ENCODE assay signal across 27 cellular contexts in genomic region chr3:100970537-100970936, GRCh38. TPM values are rescaled to one million over a fixed set of nuclear protein-coding genes. Genes with fewer than 3 reads are reported as not detected.
"Had no signal": no experiment of that assay in that cellular context is flagged by ENCODE, and none has a peak within 500 bp of the region (broad histone marks: within the 10 kb centered on the region; RNA-seq: fewer than 3 reads in every experiment).

No MANE protein-coding gene starts in this region.

- H3K36me3 Mint-ChIP-seq: activated naive CD4-positive, alpha-beta T cell treated with anti-CD3 and anti-CD28 coated beads, Interleukin-2, amount 10 ng/mL, durations not matched to agents 7 days and 5 days; activated naive CD8-positive, alpha-beta T cell treated with anti-CD3 and anti-CD28 coated beads for 36 hours had no signal

- H3K27ac Mint-ChIP-seq: activated CD4-positive, alpha-beta T cell treated with anti-CD3 and anti-CD28 coated beads for 36 hours; activated CD8-positive, alpha-beta T cell treated with anti-CD3 and anti-CD28 coated beads for 36 hours; activated naive CD4-positive, alpha-beta T cell treated with anti-CD3 and anti-CD28 coated beads, Interleukin-2, amount 10 ng/mL, durations not matched to agents 7 days and 5 days; activated naive CD8-positive, alpha-beta T cell treated with anti-CD3 and anti-CD28 coated beads for 36 hours; activated T-cell treated with anti-CD3 and anti-CD28 coated beads, Interleukin-2, amount 50 U/mL, for 72 hours; activated T-helper 2 cell treated with anti-CD3 and anti-CD28 coated beads, Interferon-gamma antibody, Interleukin-2, Interleukin-4, amounts not matched to agents 10 μg/mL and 5 μg/mL and 100 μg/mL, durations not matched to agents 14 hours and 24 hours and 36 hours had no signal

- ATAC-seq: activated CD4-positive, alpha-beta T cell treated with anti-CD3 and anti-CD28 coated beads for 36 hours; activated CD8-positive, alpha-beta T cell treated with anti-CD3 and anti-CD28 coated beads for 36 hours; activated T-cell treated with anti-CD3 and anti-CD28 coated beads, Interleukin-2, amount 50 U/mL, for 72 hours; K562 had no signal

- H3K27me3 ChIP-seq: brain microvascular endothelial cell, Peyer's patch, SJCRH30 had no signal

- DNase-seq: activated CD4-positive, alpha-beta T cell treated with anti-CD3 and anti-CD28 coated beads for 36 hours; activated CD4-positive, CD25-positive, alpha-beta regulatory T cell; activated CD8-positive, alpha-beta memory T cell treated with anti-CD3 and anti-CD28 coated beads, Interleukin-2, amount 50 U/mL, for 4 hours; activated CD8-positive, alpha-beta T cell treated with anti-CD3 and anti-CD28 coated beads for 36 hours; activated gamma-delta T cell treated with Interleukin-2 at 50 U/mL for 16 hours; activated naive CD4-positive, alpha-beta T cell treated with anti-CD3 and anti-CD28 coated beads, Interleukin-2, amount 10 ng/mL, durations not matched to agents 7 days and 5 days; activated naive CD8-positive, alpha-beta T cell treated with anti-CD3 and anti-CD28 coated beads for 36 hours; activated T-cell treated with anti-CD3 and anti-CD28 coated beads, Interleukin-2, amount 50 U/mL, for 72 hours; brain microvascular endothelial cell; Karpas-422; MM.1S; NCI-H1105 treated with DMSO at 0.1 percent for 48 hours; NCI-H1436 treated with DMSO at 0.1 percent for 48 hours; NCI-H187; NCI-H2081; NCI-H446; NCI-H524; Peyer's patch; Right ventricle myocardium superior; SJCRH30; SK-N-SH; T-helper 1 cell had no signal

- H3K4me3 Mint-ChIP-seq: activated CD4-positive, alpha-beta T cell treated with anti-CD3 and anti-CD28 coated beads for 36 hours; activated CD8-positive, alpha-beta T cell treated with anti-CD3 and anti-CD28 coated beads for 36 hours; activated naive CD4-positive, alpha-beta T cell treated with anti-CD3 and anti-CD28 coated beads, Interleukin-2, amount 10 ng/mL, durations not matched to agents 7 days and 5 days; activated naive CD8-positive, alpha-beta T cell treated with anti-CD3 and anti-CD28 coated beads for 36 hours; activated T-cell treated with anti-CD3 and anti-CD28 coated beads, Interleukin-2, amount 50 U/mL, for 72 hours had no signal

- H3K9me3 Mint-ChIP-seq: activated CD8-positive, alpha-beta T cell treated with anti-CD3 and anti-CD28 coated beads for 36 hours; activated naive CD4-positive, alpha-beta T cell treated with anti-CD3 and anti-CD28 coated beads, Interleukin-2, amount 10 ng/mL, durations not matched to agents 7 days and 5 days; activated naive CD8-positive, alpha-beta T cell treated with anti-CD3 and anti-CD28 coated beads for 36 hours; activated T-helper 2 cell treated with anti-CD3 and anti-CD28 coated beads, Interferon-gamma antibody, Interleukin-2, Interleukin-4, amounts not matched to agents 10 μg/mL and 5 μg/mL and 100 μg/mL, durations not matched to agents 14 hours and 24 hours and 36 hours had no signal

- H3K27me3 Mint-ChIP-seq: activated naive CD4-positive, alpha-beta T cell treated with anti-CD3 and anti-CD28 coated beads, Interleukin-2, amount 10 ng/mL, durations not matched to agents 7 days and 5 days; activated naive CD8-positive, alpha-beta T cell treated with anti-CD3 and anti-CD28 coated beads for 36 hours had no signal

- H3K27ac ChIP-seq: brain microvascular endothelial cell, Peyer's patch, RWPE1, SJCRH30, VCaP had no signal

- H3K9ac ChIP-seq: SK-N-SH had no signal

- H3K4me3 ChIP-seq: K562, Peyer's patch, SJCRH30 had no signal

- H3K9me3 ChIP-seq: Peyer's patch, SJCRH30, SK-N-SH had no signal

- H3K4me2 ChIP-seq: SK-N-SH had no signal

- H3K9me2 ChIP-seq: SK-N-SH had no signal

- H3K4me1 Mint-ChIP-seq: activated CD4-positive, alpha-beta T cell treated with anti-CD3 and anti-CD28 coated beads for 36 hours; activated naive CD4-positive, alpha-beta T cell treated with anti-CD3 and anti-CD28 coated beads, Interleukin-2, amount 10 ng/mL, durations not matched to agents 7 days and 5 days; activated naive CD8-positive, alpha-beta T cell treated with anti-CD3 and anti-CD28 coated beads for 36 hours had no signal

- H3K36me3 ChIP-seq: brain microvascular endothelial cell, Peyer's patch, SJCRH30 had no signal

- H3K4me1 ChIP-seq: Peyer's patch had no signal

RNA-seq across cellular contexts. Expression of gene ABI3BP, which starts 22.7 kb away (rescaled TPM):
- total RNA-seq: activated CD4-positive, alpha-beta T cell treated with anti-CD3 and anti-CD28 coated beads for 36 hours; activated CD8-positive, alpha-beta T cell treated with anti-CD3 and anti-CD28 coated beads for 36 hours; activated T-cell treated with anti-CD3 and anti-CD28 coated beads, Interleukin-2, amount 50 U/mL, for 72 hours; activated T-helper 2 cell treated with anti-CD3 and anti-CD28 coated beads, Interferon-gamma antibody, Interleukin-2, Interleukin-4, amounts not matched to agents 10 μg/mL and 5 μg/mL and 100 μg/mL, durations not matched to agents 14 hours and 24 hours and 36 hours; T-helper 2 cell treated with Interferon-gamma antibody and Interleukin-4, amounts not matched to agents 100 ng/mL and 5 ng/mL, for 36 hours had no signal
